ENCODE assay signal across 8 cellular contexts in the genomic region with DNA sequence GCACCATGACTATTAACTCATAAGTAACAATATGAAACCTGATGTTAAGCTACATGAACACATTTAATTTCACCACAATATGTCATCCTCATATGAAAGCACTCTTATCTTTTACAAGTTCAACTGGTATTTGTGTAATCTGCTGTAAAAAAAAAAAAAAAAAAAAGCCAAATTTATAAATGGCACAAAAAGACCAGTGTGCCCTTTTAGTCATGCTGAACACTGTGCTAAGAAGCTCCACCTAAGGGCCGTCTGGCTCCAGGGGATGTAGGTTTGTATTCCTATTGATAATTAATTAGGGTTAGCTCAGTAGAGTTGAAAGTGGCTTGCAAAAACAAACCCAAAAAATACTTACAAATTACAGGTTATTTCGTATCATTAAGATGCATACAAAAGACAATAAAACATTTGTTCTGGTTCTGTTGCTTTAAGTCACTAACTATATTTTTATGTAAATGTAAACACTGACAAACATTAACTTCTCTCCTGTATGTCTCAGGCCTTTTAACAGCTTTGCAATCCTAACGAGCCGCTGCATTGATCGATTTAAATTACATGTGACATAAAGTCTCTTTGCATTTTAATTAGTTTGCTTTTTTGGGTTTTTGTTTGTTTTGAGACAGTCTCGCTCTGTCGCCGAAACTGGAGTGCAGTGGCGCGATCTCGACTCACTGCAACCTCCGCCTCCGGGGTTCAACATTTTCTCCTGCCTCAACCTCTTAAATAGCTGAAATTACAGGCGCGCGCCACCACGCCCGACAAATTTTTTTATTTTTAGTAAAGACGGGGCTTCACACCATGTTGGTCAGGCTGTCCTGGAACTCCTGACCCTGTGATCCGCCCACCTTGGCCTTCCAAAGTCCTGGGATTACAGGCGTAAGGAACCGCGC.
DNase-seq lines count a peak whose midpoint lies in the region; ATAC-seq and TF ChIP-seq lines count a peak whose summit lies in the region.

No MANE protein-coding gene starts in this region.

- H3K27me3 ChIP-seq in HL-60 (ENCODE audit: insufficient read depth, poor library complexity, severe bottlenecking) = no peaks in the 10 kb centered on the region
- H3K27me3 ChIP-seq in colonic mucosa = no peaks in the 10 kb centered on the region
- peaks cover 0 to 2% of the 10 kb centered on the region in 2 donors for H3K27me3 ChIP-seq in mucosa of rectum (ENCODE audit: control insufficient read depth in 2 of 2, insufficient read depth in 2 of 2, low read length in 2 of 2)
- H3K27me3 ChIP-seq in aorta (ENCODE audit: control insufficient read depth in 1 of 2, insufficient read depth in 2 of 2, low read length in 1 of 2) = peaks cover 0 to 2% of the 10 kb centered on the region in 2 donors

- DNase-seq in COLO668 (lab: John Stamatoyannopoulos, UW; ENCODE audit: unreplicated experiment) = peak; percentile 49
- DNase-seq in HL-60 (ENCODE audit: low read depth in 1 of 2, low spot score in 1 of 2) = peak; percentile 44 to 45
- DNase-seq in SK-N-MC (ENCODE audit: low read depth, low spot score) = no peak
- DNase-seq in colonic mucosa = peak; percentile 81
- DNase-seq in aorta = peak in 1 of 2 donors; percentile 72
- DNase-seq in sciatic nerve (ENCODE audit: low spot score) = no peak
- DNase-seq in OCI-M2 (lab: John Stamatoyannopoulos, UW; ENCODE audit: unreplicated experiment) = no peak

- H3K27ac ChIP-seq in HL-60 (replicated peaks) = peak overlapping the region; percentile 97
- peak overlapping the region; percentile 97 for H3K27ac ChIP-seq in SK-N-MC
- peak overlapping the region; percentile 99 for H3K27ac ChIP-seq in colonic mucosa
- peak overlapping the region; percentile 99 to 100 for H3K27ac ChIP-seq in mucosa of rectum (ENCODE audit: low read depth in 2 of 2, low read length in 2 of 2)
- H3K27ac ChIP-seq in aorta (ENCODE audit: low read depth in 1 of 2, low read length in 2 of 2) = peak overlapping the region; percentile 53 to 79

- intact Hi-C loops in colonic mucosa (cut with DNase I) = loop anchor here (5.0 kb wide), 1 partner anchor 41 kb away; a partner anchor contains a TSS
- intact Hi-C loops in aorta (cut with DNase I) = loop anchor here (5.0 to 10.0 kb wide), 5 partner anchors 41 to 1277 kb away; partner anchors contain the start of gene ZNF184 (in 1 of the 2)
- intact Hi-C loops in sciatic nerve (cut with DNase I) = no loop called here

- H3K9me3 ChIP-seq in SK-N-MC (ENCODE audit: low read depth, low read length) = no peaks in the 10 kb centered on the region
- H3K9me3 ChIP-seq in colonic mucosa = no peaks in the 10 kb centered on the region
- no peaks in the 10 kb centered on the region for H3K9me3 ChIP-seq in mucosa of rectum (ENCODE audit: control insufficient read depth in 2 of 2, low read length in 2 of 2)
- H3K9me3 ChIP-seq in aorta (ENCODE audit: control insufficient read depth, low read length) = no peaks in the 10 kb centered on the region

- TF ChIP-seq CTCF in HL-60 (IDR thresholded peaks at IDR 0.05; ENCODE audit: insufficient read depth, low read length) = no peak
- no peak for TF ChIP-seq CTCF in colonic mucosa (IDR thresholded peaks at IDR 0.05)

- H3K4me1 ChIP-seq in colonic mucosa (no peaks in the 10 kb centered on the region), mucosa of rectum (ENCODE audit: control insufficient read depth in 2 of 2, insufficient read depth in 2 of 2, low read length in 2 of 2) (peaks cover 8 to 26% of the 10 kb centered on the region in 2 donors), aorta (ENCODE audit: control insufficient read depth in 1 of 2, insufficient read depth in 2 of 2, low read length in 2 of 2) (no peaks in the 10 kb centered on the region)

- H3K9ac ChIP-seq in SK-N-MC (ENCODE audit: insufficient read length) = peak overlapping the region; percentile 97
- H3K9ac ChIP-seq in colonic mucosa (ENCODE audit: low read depth in 2 of 2, low read length in 2 of 2) = peak overlapping the region; percentile 87 to 99
- peak overlapping the region; percentile 91 to 98 for H3K9ac ChIP-seq in mucosa of rectum (ENCODE audit: low read depth in 1 of 2, low read length in 2 of 2)

- H3K36me3 ChIP-seq in SK-N-MC (ENCODE audit: insufficient read depth, low read length) (no peaks in the 10 kb centered on the region; the same call in 1 of the 2 replicates), colonic mucosa (no peaks in the 10 kb centered on the region), mucosa of rectum (ENCODE audit: control insufficient read depth in 2 of 2, insufficient read depth in 2 of 2, low read length in 2 of 2) (peaks cover 0 to 2% of the 10 kb centered on the region in 2 donors), aorta (ENCODE audit: control insufficient read depth in 1 of 2, insufficient read depth in 2 of 2, low read length in 1 of 2) (no peaks in the 10 kb centered on the region)

- no peak for ATAC-seq in aorta (ENCODE audit: low FRiP score)
- ATAC-seq in sciatic nerve = no peak

- H3K4me3 ChIP-seq in HL-60 (replicated peaks; ENCODE audit: insufficient read depth, low read length) = peak overlapping the region; percentile 44
- peak overlapping the region; percentile 100 for H3K4me3 ChIP-seq in SK-N-MC
- H3K4me3 ChIP-seq in colonic mucosa = peak overlapping the region; percentile 47
- H3K4me3 ChIP-seq in mucosa of rectum (ENCODE audit: low read length in 2 of 2) = peak overlapping the region; percentile 86 to 92
- peak overlapping the region; percentile 85 to 98 for H3K4me3 ChIP-seq in aorta (ENCODE audit: low read length in 2 of 2)

- WGBS in aorta, 2 donors = 1% methylated on average over 23 of the region's 23 CpGs

Comparison
In these comparisons a context has a peak if more than half of its experiments do, and no peak if none do; other contexts are left out.
1. DNase-seq: peak in COLO668 (single experiment), HL-60 (2 of 2) and colonic mucosa (single experiment); none in SK-N-MC (single experiment), sciatic nerve (single experiment) and OCI-M2 (single experiment).
2. H3K4me3 ChIP-seq: peak in every context shown above with its lines; median percentile 100 in SK-N-MC; 92 in aorta; 89 in mucosa of rectum; 47 in colonic mucosa; 44 in HL-60.
3. Peak in every context shown above with its lines, with median percentiles within 50 percentile points of each other: H3K27ac ChIP-seq and H3K9ac ChIP-seq.